1 cellular context compared by ENCODE assay signal in the genomic region with DNA sequence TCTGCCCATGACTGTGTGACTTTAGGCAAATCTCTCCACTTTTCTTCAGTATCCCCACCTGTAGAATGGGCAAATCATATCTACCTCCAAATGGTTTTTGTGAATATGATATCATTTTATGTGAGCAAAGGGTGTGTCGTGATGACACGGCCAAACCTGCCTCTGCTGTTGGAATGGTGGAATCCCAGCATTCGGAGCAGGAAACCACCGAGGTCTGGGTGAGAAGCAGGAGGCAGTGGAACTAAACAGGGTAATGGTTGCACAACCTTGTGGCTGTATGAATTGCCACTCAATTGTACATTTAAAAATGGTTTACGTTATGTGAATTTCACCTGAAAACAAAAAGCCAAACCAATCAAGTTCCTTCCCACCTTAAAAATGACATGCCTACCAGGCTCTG.
TF ChIP-seq lines count a peak whose summit lies in the region.

No MANE protein-coding gene starts in this region.

TF ChIP-seq in H1, 55 proteins besides CTCF, POLR2A, EP300 and RAD21:
- TF ChIP-seq, protein P1, sequence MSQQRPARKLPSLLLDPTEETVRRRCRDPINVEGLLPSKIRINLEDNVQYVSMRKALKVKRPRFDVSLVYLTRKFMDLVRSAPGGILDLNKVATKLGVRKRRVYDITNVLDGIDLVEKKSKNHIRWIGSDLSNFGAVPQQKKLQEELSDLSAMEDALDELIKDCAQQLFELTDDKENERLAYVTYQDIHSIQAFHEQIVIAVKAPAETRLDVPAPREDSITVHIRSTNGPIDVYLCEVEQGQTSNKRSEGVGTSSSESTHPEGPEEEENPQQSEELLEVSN (IDR thresholded peaks at IDR 0.05), result no peak
- TF ChIP-seq, protein P2, sequence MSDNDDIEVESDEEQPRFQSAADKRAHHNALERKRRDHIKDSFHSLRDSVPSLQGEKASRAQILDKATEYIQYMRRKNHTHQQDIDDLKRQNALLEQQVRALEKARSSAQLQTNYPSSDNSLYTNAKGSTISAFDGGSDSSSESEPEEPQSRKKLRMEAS (IDR thresholded peaks at IDR 0.05), result no peak
- no peak for TF ChIP-seq BRCA1 (IDR thresholded peaks at IDR 0.05; ENCODE audit: low read depth, low read length)
- no peak for TF ChIP-seq MAFK (IDR thresholded peaks at IDR 0.05; ENCODE audit: low read depth, low read length)
- no peak for TF ChIP-seq TAF7 (optimal IDR thresholded peaks at IDR 0.05; ENCODE audit: borderline replicate concordance, low read depth, low read length)
- no peak for TF ChIP-seq ASH2L (IDR thresholded peaks at IDR 0.05; ENCODE audit: low read length)
- TF ChIP-seq EZH2 (IDR thresholded peaks at IDR 0.05; ENCODE audit: low read depth, low read length, severe bottlenecking), result no peak
- no peak for TF ChIP-seq PHF8 (conservative IDR thresholded peaks at IDR 0.05; ENCODE audit: low read depth, low read length)
- TF ChIP-seq SP1 (IDR thresholded peaks at IDR 0.05; ENCODE audit: low read depth, low read length), result no peak
- TF ChIP-seq KDM1A (IDR thresholded peaks at IDR 0.05; ENCODE audit: borderline replicate concordance, low read length), result no peak
- TF ChIP-seq CBX8 (IDR thresholded peaks at IDR 0.05; ENCODE audit: borderline replicate concordance, low read depth, low read length), result no peak
- TF ChIP-seq SIX5 (IDR thresholded peaks at IDR 0.05; ENCODE audit: low read depth, low read length), result no peak
- no peak for TF ChIP-seq EGR1 (IDR thresholded peaks at IDR 0.05; ENCODE audit: borderline replicate concordance, low read depth, low read length)
- no peak for TF ChIP-seq GABPA (IDR thresholded peaks at IDR 0.05; ENCODE audit: borderline replicate concordance, insufficient read depth, low read length)
- TF ChIP-seq SP4 (IDR thresholded peaks at IDR 0.05; ENCODE audit: low read length), result no peak
- TF ChIP-seq RXRA (IDR thresholded peaks at IDR 0.05; ENCODE audit: insufficient read depth, low read depth, low read length), result no peak
TF ChIP-seq in H1: peak in this region for 0.
